ENCODE assay signal across 8 cellular contexts in the genomic region with DNA sequence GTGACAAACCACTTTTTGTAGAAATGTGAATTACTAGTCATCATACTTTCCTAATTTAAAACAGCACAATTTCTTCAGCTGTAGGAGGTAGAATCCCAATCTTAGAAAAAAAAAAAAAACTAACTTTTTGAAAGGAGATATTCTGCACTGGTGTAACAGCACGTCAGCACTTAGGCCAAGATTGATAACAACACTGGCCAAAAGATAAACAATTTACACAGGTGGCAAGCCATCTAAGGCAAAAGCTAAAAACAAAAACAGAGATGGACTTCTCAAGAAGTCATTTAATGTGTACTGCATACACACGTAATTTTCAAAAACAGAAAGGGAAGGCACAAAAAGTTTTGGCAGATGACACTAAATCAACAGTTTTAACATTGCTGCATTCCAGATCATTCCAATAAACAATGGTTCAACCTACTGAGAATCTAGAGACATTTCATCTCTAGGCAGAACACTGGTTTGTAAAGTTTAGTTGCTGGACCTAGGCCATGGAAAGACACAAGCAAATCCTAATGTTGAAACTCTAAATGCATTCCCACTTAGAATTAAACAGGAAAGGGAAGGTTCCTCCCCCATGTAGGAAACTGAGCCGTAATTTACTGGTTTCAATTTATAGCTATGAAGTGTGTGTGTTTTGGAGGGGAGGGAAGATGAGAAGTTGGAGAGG. TPM values are rescaled to one million over a fixed set of nuclear protein-coding genes. Genes with fewer than 3 reads are reported as not detected.
A peak's percentile ranks its signal among the peaks of the same experiment; 100 is the strongest.
DNase-seq lines count a peak whose midpoint lies in the region; ATAC-seq, FAIRE-seq and TF ChIP-seq lines count a peak whose summit lies in the region.

No MANE protein-coding gene starts in this region.

- in situ Hi-C loops in K562 (cut with MboI) = no loop called here

- BruUV-seq in K562 (replicated peaks; lab: Mats Ljungman, UMichigan) = TSS peak; percentile 38

- H3K18ac ChIP-seq in mesenchymal stem cell (ENCODE audit: low read depth in 1 of 2, low read length in 2 of 2) = no peak overlapping the region

- H3K4me3 ChIP-seq in A549 = peak overlapping the region; percentile 90
- H3K4me3 ChIP-seq in HUES6 (ENCODE audit: low read depth, low read length) = peak overlapping the region; percentile 93
- H3K4me3 ChIP-seq in K562 = peak overlapping the region; percentile 77
- H3K4me3 ChIP-seq in mesenchymal stem cell (ENCODE audit: insufficient read depth in 1 of 2, low read depth in 1 of 2, low read length in 2 of 2) = peak overlapping the region in 1 of 2 experiments; percentile 86

- DNase-seq in A549 (ENCODE audit: low read depth in 1 of 2, low spot score in 1 of 2) (no peak), K562 (ENCODE audit: extremely low read depth in 1 of 4, low spot score in 3 of 4) (peak in 1 of 4 experiments; percentile 20), mesenchymal stem cell (peak; percentile 53), NCI-H1436 (lab: John Stamatoyannopoulos, UW) (no peak)

- H2BK5ac ChIP-seq in mesenchymal stem cell (ENCODE audit: low read depth, low read length, poor library complexity, severe bottlenecking) = no peak overlapping the region

- H3K9me1 ChIP-seq in K562 (ENCODE audit: control insufficient read depth, insufficient read depth, low read length) = no peaks in the 10 kb centered on the region

- H3K27me3 ChIP-seq in HUES6 (ENCODE audit: control insufficient read depth, insufficient read depth, low read length) (peaks cover 20% of the 10 kb centered on the region), K562 (ENCODE audit: control insufficient read depth in 2 of 2, insufficient read depth in 2 of 2, low read length in 2 of 2) (no peaks in the 10 kb centered on the region), mesenchymal stem cell (ENCODE audit: control insufficient read depth in 1 of 2, insufficient read depth in 1 of 2, low read length in 2 of 2) (no peaks in the 10 kb centered on the region)

- H3K4me2 ChIP-seq in A549 = peak overlapping the region; percentile 86
- H3K4me2 ChIP-seq in K562 (ENCODE audit: insufficient read depth, low read length) = peak overlapping the region; percentile 90
- H3K4me2 ChIP-seq in mesenchymal stem cell (ENCODE audit: low read length, poor library complexity, severe bottlenecking) = peak overlapping the region; percentile 81

- TF ChIP-seq EP300 in A549 (IDR thresholded peaks at IDR 0.05) = no peak
- TF ChIP-seq EP300 in K562 (IDR thresholded peaks at IDR 0.05; ENCODE audit: low read length) = 0 out of 2 replicates have a peak, but pooled peaks have one; percentile 6

- H3K14ac ChIP-seq in mesenchymal stem cell (ENCODE audit: low read length in 2 of 2) = no peak overlapping the region

- no peak overlapping the region for H3K4ac ChIP-seq in mesenchymal stem cell (ENCODE audit: low read depth in 1 of 2, low read length in 2 of 2)

- WGBS in A549 (ENCODE audit: missing lambda C conversion rate) = 0% methylated on average over 3 of the region's 3 CpGs
- whole genome bisulfite sequencing in K562 (ENCODE audit: insufficient coverage, low coverage, missing lambda C conversion rate) = 7% methylated on average over 3 of the region's 3 CpGs
- WGBS in mesenchymal stem cell = 6% methylated on average over 3 of the region's 3 CpGs

- H2BK15ac ChIP-seq in mesenchymal stem cell (ENCODE audit: low read depth, poor library complexity, severe bottlenecking) = no peak overlapping the region

- no peak overlapping the region for H4K8ac ChIP-seq in mesenchymal stem cell (ENCODE audit: low read length)

- H2AK5ac ChIP-seq in mesenchymal stem cell (ENCODE audit: low read length, severe bottlenecking) = no peak overlapping the region

- H3K9ac ChIP-seq in HUES6 (ENCODE audit: low read length) (peak overlapping the region; percentile 76), K562 (ENCODE audit: insufficient read depth in 1 of 2, low read depth in 2 of 2, low read length in 2 of 2) (peak overlapping the region; percentile 82 to 98; a peak in 3 of 4 replicates), mesenchymal stem cell (ENCODE audit: low read length) (peak overlapping the region; percentile 82)

- H2AFZ ChIP-seq in K562 (ENCODE audit: low read depth, low read length) (peak overlapping the region; percentile 95; the same call in 1 of the 2 replicates), mesenchymal stem cell (ENCODE audit: low read depth, low read length) (no peak overlapping the region)

- H3K79me2 ChIP-seq in K562 (ENCODE audit: control insufficient read depth, insufficient read depth, low read length) = peaks cover 24% of the 10 kb centered on the region

- POLR2A ChIA-PET in A549 (lab: Yijun Ruan, JAX) (interaction anchor here (1.2 to 1.8 kb wide), 3 partner anchors 106 to 108 kb away, joined by 3 to 18 read pairs (median 5); no protein-coding TSS in a partner anchor), K562 (lab: Yijun Ruan, JAX) (interaction anchor here (0.8 to 0.9 kb wide), 2 partner anchors 8 to 16 kb away, joined by 3 to 4 read pairs; no protein-coding TSS in a partner anchor)

- no peak for ATAC-seq in A549
- no peak for ATAC-seq in K562
- no peak for ATAC-seq in GM18502 (IDR thresholded peaks at IDR 0.05; ENCODE audit: poor library complexity, unreplicated experiment)
- ATAC-seq in HG02678 (IDR thresholded peaks at IDR 0.05; ENCODE audit: unreplicated experiment) = no peak
- no peak for ATAC-seq in GM18858 (IDR thresholded peaks at IDR 0.05; ENCODE audit: unreplicated experiment)

- H4K20me1 ChIP-seq in K562 (replicated peaks; ENCODE audit: control insufficient read depth, insufficient read depth, low read length) = peaks cover 3% of the 10 kb centered on the region; the same call in 1 of the 2 replicates

- TF ChIP-seq RAD21 in A549 (conservative IDR thresholded peaks at IDR 0.05 in 1 of 2, IDR thresholded peaks at IDR 0.05 in 1 of 2) (no peak), K562 (CRISPR knock-in tag; conservative IDR thresholded peaks at IDR 0.05 in 1 of 2, IDR thresholded peaks at IDR 0.05 in 1 of 2) (no peak)

- no peak overlapping the region for H2BK120ac ChIP-seq in mesenchymal stem cell (ENCODE audit: low read depth, low read length)

- TF ChIP-seq CTCF in A549 (IDR thresholded peaks at IDR 0.05) (no peak), K562 (IDR thresholded peaks at IDR 0.05 in 2 of 3, conservative IDR thresholded peaks at IDR 0.05 in 1 of 3; ENCODE audit: insufficient read depth in 2 of 3, low read depth in 1 of 3, low read length in 3 of 3) (no peak)

- intact Hi-C loops in K562 (cut with micrococcal nuclease) = loop anchor here (1.0 to 10.0 kb wide), 2 partner anchors 108 to 189 kb away; no protein-coding TSS in a partner anchor

- H3K27ac ChIP-seq in A549 = peak overlapping the region; percentile 95 to 98
- no peak overlapping the region for H3K27ac ChIP-seq in HUES6 (ENCODE audit: low read depth, low read length)
- H3K27ac ChIP-seq in K562 (ENCODE audit: extremely low read depth, low read depth, low read length) = no peak overlapping the region; the same call in 2 of the 3 replicates
- H3K27ac ChIP-seq in mesenchymal stem cell (ENCODE audit: low read length, poor library complexity, severe bottlenecking) = no peak overlapping the region

- no peak for TF ChIP-seq POLR2A in A549 (IDR thresholded peaks at IDR 0.05; ENCODE audit: low read length)
- no peak for TF ChIP-seq POLR2A in K562 (conservative IDR thresholded peaks at IDR 0.05)

- no peak overlapping the region for H3K23ac ChIP-seq in mesenchymal stem cell (ENCODE audit: low read length in 2 of 2)

- FAIRE-seq in A549 (lab: Jason Lieb, UNC) (no peak), K562 (lab: Jason Lieb, UNC) (no peak)

- H3K9me3 ChIP-seq in A549 = no peaks in the 10 kb centered on the region
- no peaks in the 10 kb centered on the region for H3K9me3 ChIP-seq in HUES6 (ENCODE audit: control insufficient read depth, insufficient read depth, low read depth, low read length)
- no peaks in the 10 kb centered on the region for H3K9me3 ChIP-seq in K562 (replicated peaks; ENCODE audit: control insufficient read depth, insufficient read depth, low read depth, low read length)
- H3K9me3 ChIP-seq in mesenchymal stem cell (ENCODE audit: control insufficient read depth, low read length) = no peaks in the 10 kb centered on the region

- H3K36me3 ChIP-seq in HUES6 (ENCODE audit: control insufficient read depth, insufficient read depth, low read length) (no peaks in the 10 kb centered on the region), K562 (ENCODE audit: control insufficient read depth, insufficient read depth, low read length) (no peaks in the 10 kb centered on the region), mesenchymal stem cell (ENCODE audit: control insufficient read depth in 1 of 2, insufficient read depth in 2 of 2, low read depth in 1 of 2, low read length in 2 of 2) (peaks cover 0 to 3% of the 10 kb centered on the region in 2 experiments)

- H3K79me1 ChIP-seq in mesenchymal stem cell (replicated peaks; ENCODE audit: low read length, poor library complexity, severe bottlenecking) = peaks cover 20% of the 10 kb centered on the region

- CTCF ChIA-PET in A549 (lab: Yijun Ruan, JAX) (interaction anchor here (1.0 to 2.3 kb wide), 11 partner anchors 9 to 182 kb away, joined by 3 to 24 read pairs (median 6); no protein-coding TSS in a partner anchor), K562 (lab: Yijun Ruan, JAX; ENCODE audit: low intra/inter-chr PET ratio) (interaction anchor here (3.8 kb wide), 1 partner anchor 107 kb away, joined by 23 read pairs; no protein-coding TSS in a partner anchor)

- no peak overlapping the region for H4K91ac ChIP-seq in mesenchymal stem cell (ENCODE audit: low read length)

- no peak overlapping the region for H2BK12ac ChIP-seq in mesenchymal stem cell (ENCODE audit: low read length in 2 of 2)

- H3K4me1 ChIP-seq in A549 (peaks cover 49% of the 10 kb centered on the region), HUES6 (ENCODE audit: control insufficient read depth, insufficient read depth, low read length) (peaks cover 27% of the 10 kb centered on the region), K562 (replicated peaks in 1 of 2; ENCODE audit: control insufficient read depth in 2 of 2, insufficient read depth in 2 of 2, low read length in 2 of 2) (peaks cover 25 to 46% of the 10 kb centered on the region in 2 experiments), mesenchymal stem cell (ENCODE audit: control insufficient read depth, insufficient read depth, low read depth, low read length) (peaks cover 6% of the 10 kb centered on the region)

RNA-seq across cellular contexts. Expression of gene GCLC, which starts 1.4 kb away (rescaled TPM):
- polyA plus RNA-seq in A549 (2011; rRNA removed) (180 and 187 TPM in 2 replicates), A549 (2017; fragmentation: RNase III; extraction: RNeasy Plus Mini Kit Qiagen cat#74134 plus additional on column Dnase treatment) (108 to 116 TPM (median 113 TPM) in 3 replicates), K562 (2011; rRNA removed) (9.1 and 9.4 TPM in 2 replicates), K562 (2014; fragmentation: Illumina TruSeq; extraction: Trizol) (13.5 and 20.0 TPM in 2 replicates), K562 (2014; fragmentation: Nextera tagmentation; extraction: Ambion mirVana) (1 to 10 TPM; 3.9 to 5.1 TPM), K562 (2014; rRNA removed) (4.8 and 9.4 TPM in 2 replicates)
- polyA plus RNA-seq in A549 (2012; cell fraction: cytosol; rRNA removed) = 58.4 and 61.4 TPM in 2 replicates
- 52.9 and 73.3 TPM in 2 replicates for polyA plus RNA-seq in A549 (2012; cell fraction: nucleus; rRNA removed)
- 131 and 152 TPM in 2 replicates for polyA minus RNA-seq in A549 (2011; rRNA and poly(A)+ RNA removed)
- total RNA-seq in K562 (2011; cell fraction: chromatin; rRNA removed; ENCODE audit: low replicate concordance) = 8.9 and 27.4 TPM in 2 replicates
- 6.2 and 7.4 TPM in 2 replicates for total RNA-seq in K562 (2011; cell fraction: nucleolus; rRNA removed)
- total RNA-seq in K562 (2011; cell fraction: nucleoplasm; rRNA removed) = 9.5 and 22.1 TPM in 2 replicates
- total RNA-seq in K562 (2014; rRNA removed) (7.0 and 9.3 TPM in 2 replicates), K562 (2014; rRNA removed; fragmentation: Illumina TruSeq; extraction: Trizol) (13.3 and 13.8 TPM in 2 replicates), K562 (2015; rRNA removed; fragmentation: Illumina TruSeq; extraction: Trizol) (11.5 and 12.1 TPM in 2 replicates), K562 (2021) (13.9 and 15.1 TPM in 2 replicates)
- 3.2 and 6.5 TPM in 2 replicates for polyA plus RNA-seq in K562 (2011; cell fraction: cytosol; rRNA removed)
- 8.8 and 15.1 TPM in 2 replicates for polyA plus RNA-seq in K562 (2011; cell fraction: nucleus; rRNA removed)
- polyA plus RNA-seq in K562 (2012) = 8.9 and 14.6 TPM in 2 replicates
- 20.4 and 25.0 TPM in 2 replicates for polyA minus RNA-seq in K562 (2011; rRNA and poly(A)+ RNA removed)
- polyA minus RNA-seq in K562 (2011; cell fraction: cytosol; rRNA and poly(A)+ RNA removed) = 5.5 and 13.0 TPM in 2 replicates
- polyA minus RNA-seq in K562 (2011; cell fraction: nucleus; rRNA and poly(A)+ RNA removed) = 5.1 and 13.1 TPM in 2 replicates
- 16.7 TPM for polyA plus RNA-seq in mesenchymal stem cell (2013, experiment 1 of 2)
- 20.0 TPM for polyA plus RNA-seq in mesenchymal stem cell (2013, experiment 2 of 2)

Comparison
In these comparisons a context has a peak if more than half of its experiments do, and no peak if none do; other contexts are left out.
1. H3K27ac ChIP-seq: peak in A549 (2 of 2); none in HUES6 (single experiment), K562 (single experiment) and mesenchymal stem cell (single experiment).
2. Of the 35 proteins assayed by ChIP-seq in both K562 and A549: peak only in K562: EP300; only in A549: none; in both: none; in neither: 34.
3. Peak in every context shown above with its lines, with median percentiles within 50 percentile points of each other: H3K4me2 ChIP-seq and H3K9ac ChIP-seq.